2 cellular contexts compared by ENCODE assay signal in genomic region chr4:188975271-188975670, GRCh38.
TF ChIP-seq lines count a peak whose summit lies in the region.

No MANE protein-coding gene starts in this region.

TF ChIP-seq in IMR-90, 13 proteins besides CTCF, POLR2A, EP300 and RAD21:
- no peak for TF ChIP-seq NFE2L2 (IDR thresholded peaks at IDR 0.05; ENCODE audit: low read depth, low read length)
- TF ChIP-seq SMC3 (IDR thresholded peaks at IDR 0.05; ENCODE audit: low read depth, low read length), result no peak
- no peak for TF ChIP-seq CEBPB (IDR thresholded peaks at IDR 0.05; ENCODE audit: low read depth, low read length)
- TF ChIP-seq MXI1 (IDR thresholded peaks at IDR 0.05; ENCODE audit: borderline replicate concordance, low read depth, low read length), result no peak
- TF ChIP-seq, protein P1, sequence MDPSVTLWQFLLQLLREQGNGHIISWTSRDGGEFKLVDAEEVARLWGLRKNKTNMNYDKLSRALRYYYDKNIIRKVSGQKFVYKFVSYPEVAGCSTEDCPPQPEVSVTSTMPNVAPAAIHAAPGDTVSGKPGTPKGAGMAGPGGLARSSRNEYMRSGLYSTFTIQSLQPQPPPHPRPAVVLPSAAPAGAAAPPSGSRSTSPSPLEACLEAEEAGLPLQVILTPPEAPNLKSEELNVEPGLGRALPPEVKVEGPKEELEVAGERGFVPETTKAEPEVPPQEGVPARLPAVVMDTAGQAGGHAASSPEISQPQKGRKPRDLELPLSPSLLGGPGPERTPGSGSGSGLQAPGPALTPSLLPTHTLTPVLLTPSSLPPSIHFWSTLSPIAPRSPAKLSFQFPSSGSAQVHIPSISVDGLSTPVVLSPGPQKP (IDR thresholded peaks at IDR 0.05; ENCODE audit: borderline replicate concordance, low read depth, low read length), result no peak
- no peak for TF ChIP-seq BHLHE40 (IDR thresholded peaks at IDR 0.05; ENCODE audit: low read depth, low read length)
- no peak for TF ChIP-seq USF2 (IDR thresholded peaks at IDR 0.05; ENCODE audit: low read depth, low read length)
- no peak for TF ChIP-seq FOS (IDR thresholded peaks at IDR 0.05; ENCODE audit: low read depth, low read length)
- no peak for TF ChIP-seq MAFK (IDR thresholded peaks at IDR 0.05; ENCODE audit: low read depth, low read length)
- no peak for TF ChIP-seq RFX5 (IDR thresholded peaks at IDR 0.05; ENCODE audit: low read depth, low read length)
- TF ChIP-seq MAZ (IDR thresholded peaks at IDR 0.05; ENCODE audit: borderline replicate concordance, low read depth, low read length), result no peak
- no peak for TF ChIP-seq RCOR1 (IDR thresholded peaks at IDR 0.05; ENCODE audit: insufficient replicate concordance, low read length)
- TF ChIP-seq CHD1 (IDR thresholded peaks at IDR 0.05; ENCODE audit: low read depth, low read length), result no peak

TF ChIP-seq in HepG2, 621 proteins besides CTCF, POLR2A, EP300 and RAD21:
- no peak for TF ChIP-seq ZNF83 (CRISPR knock-in tag; IDR thresholded peaks at IDR 0.05; ENCODE audit: borderline replicate concordance)
- TF ChIP-seq, protein P2, sequence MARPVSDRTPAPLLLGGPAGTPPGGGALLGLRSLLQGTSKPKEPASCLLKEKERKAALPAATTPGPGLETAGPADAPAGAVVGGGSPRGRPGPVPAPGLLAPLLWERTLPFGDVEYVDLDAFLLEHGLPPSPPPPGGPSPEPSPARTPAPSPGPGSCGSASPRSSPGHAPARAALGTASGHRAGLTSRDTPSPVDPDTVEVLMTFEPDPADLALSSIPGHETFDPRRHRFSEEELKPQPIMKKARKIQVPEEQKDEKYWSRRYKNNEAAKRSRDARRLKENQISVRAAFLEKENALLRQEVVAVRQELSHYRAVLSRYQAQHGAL (CRISPR knock-in tag; IDR thresholded peaks at IDR 0.05; ENCODE audit: not compliant biosample characterization), result no peak
- no peak for TF ChIP-seq KDM2A (CRISPR knock-in tag; IDR thresholded peaks at IDR 0.05; ENCODE audit: borderline replicate concordance, low read depth)
- TF ChIP-seq SCMH1 (CRISPR knock-in tag; IDR thresholded peaks at IDR 0.05; ENCODE audit: borderline replicate concordance), result no peak
- no peak for TF ChIP-seq RBM22 (optimal IDR thresholded peaks at IDR 0.05; ENCODE audit: low read length)
- no peak for TF ChIP-seq ZNF672 (CRISPR knock-in tag; IDR thresholded peaks at IDR 0.05)
- TF ChIP-seq EZH2 (conservative IDR thresholded peaks at IDR 0.05; ENCODE audit: low read depth, low read length), result no peak
- no peak for TF ChIP-seq U2AF2 (IDR thresholded peaks at IDR 0.05; ENCODE audit: low read depth, low read length)
- TF ChIP-seq IKZF4 (CRISPR knock-in tag; IDR thresholded peaks at IDR 0.05; ENCODE audit: borderline replicate concordance, low read depth, not compliant biosample characterization), result no peak
- TF ChIP-seq ZNF747 (CRISPR knock-in tag; IDR thresholded peaks at IDR 0.05; ENCODE audit: borderline replicate concordance), result no peak
- TF ChIP-seq, protein P3, sequence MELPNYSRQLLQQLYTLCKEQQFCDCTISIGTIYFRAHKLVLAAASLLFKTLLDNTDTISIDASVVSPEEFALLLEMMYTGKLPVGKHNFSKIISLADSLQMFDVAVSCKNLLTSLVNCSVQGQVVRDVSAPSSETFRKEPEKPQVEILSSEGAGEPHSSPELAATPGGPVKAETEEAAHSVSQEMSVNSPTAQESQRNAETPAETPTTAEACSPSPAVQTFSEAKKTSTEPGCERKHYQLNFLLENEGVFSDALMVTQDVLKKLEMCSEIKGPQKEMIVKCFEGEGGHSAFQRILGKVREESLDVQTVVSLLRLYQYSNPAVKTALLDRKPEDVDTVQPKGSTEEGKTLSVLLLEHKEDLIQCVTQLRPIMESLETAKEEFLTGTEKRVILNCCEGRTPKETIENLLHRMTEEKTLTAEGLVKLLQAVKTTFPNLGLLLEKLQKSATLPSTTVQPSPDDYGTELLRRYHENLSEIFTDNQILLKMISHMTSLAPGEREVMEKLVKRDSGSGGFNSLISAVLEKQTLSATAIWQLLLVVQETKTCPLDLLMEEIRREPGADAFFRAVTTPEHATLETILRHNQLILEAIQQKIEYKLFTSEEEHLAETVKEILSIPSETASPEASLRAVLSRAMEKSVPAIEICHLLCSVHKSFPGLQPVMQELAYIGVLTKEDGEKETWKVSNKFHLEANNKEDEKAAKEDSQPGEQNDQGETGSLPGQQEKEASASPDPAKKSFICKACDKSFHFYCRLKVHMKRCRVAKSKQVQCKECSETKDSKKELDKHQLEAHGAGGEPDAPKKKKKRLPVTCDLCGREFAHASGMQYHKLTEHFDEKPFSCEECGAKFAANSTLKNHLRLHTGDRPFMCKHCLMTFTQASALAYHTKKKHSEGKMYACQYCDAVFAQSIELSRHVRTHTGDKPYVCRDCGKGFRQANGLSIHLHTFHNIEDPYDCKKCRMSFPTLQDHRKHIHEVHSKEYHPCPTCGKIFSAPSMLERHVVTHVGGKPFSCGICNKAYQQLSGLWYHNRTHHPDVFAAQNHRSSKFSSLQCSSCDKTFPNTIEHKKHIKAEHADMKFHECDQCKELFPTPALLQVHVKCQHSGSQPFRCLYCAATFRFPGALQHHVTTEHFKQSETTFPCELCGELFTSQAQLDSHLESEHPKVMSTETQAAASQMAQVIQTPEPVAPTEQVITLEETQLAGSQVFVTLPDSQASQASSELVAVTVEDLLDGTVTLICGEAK (IDR thresholded peaks at IDR 0.05), result no peak
- TF ChIP-seq, protein P3 (CRISPR knock-in tag; IDR thresholded peaks at IDR 0.05), result no peak
- no peak for TF ChIP-seq ZNF556 (CRISPR knock-in tag; IDR thresholded peaks at IDR 0.05; ENCODE audit: borderline replicate concordance)
- TF ChIP-seq, protein P4, sequence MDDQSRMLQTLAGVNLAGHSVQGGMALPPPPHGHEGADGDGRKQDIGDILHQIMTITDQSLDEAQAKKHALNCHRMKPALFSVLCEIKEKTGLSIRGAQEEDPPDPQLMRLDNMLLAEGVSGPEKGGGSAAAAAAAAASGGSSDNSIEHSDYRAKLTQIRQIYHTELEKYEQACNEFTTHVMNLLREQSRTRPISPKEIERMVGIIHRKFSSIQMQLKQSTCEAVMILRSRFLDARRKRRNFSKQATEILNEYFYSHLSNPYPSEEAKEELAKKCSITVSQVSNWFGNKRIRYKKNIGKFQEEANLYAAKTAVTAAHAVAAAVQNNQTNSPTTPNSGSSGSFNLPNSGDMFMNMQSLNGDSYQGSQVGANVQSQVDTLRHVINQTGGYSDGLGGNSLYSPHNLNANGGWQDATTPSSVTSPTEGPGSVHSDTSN (CRISPR knock-in tag; IDR thresholded peaks at IDR 0.05; ENCODE audit: borderline replicate concordance), result no peak
- TF ChIP-seq ZNF407 (CRISPR knock-in tag; IDR thresholded peaks at IDR 0.05; ENCODE audit: not compliant biosample characterization), result no peak
- no peak for TF ChIP-seq ZNF331 (CRISPR knock-in tag; IDR thresholded peaks at IDR 0.05)
- TF ChIP-seq ZNF460 (CRISPR knock-in tag; IDR thresholded peaks at IDR 0.05; ENCODE audit: borderline replicate concordance), result no peak
